8 cellular contexts compared by ENCODE assay signal in the genomic region with DNA sequence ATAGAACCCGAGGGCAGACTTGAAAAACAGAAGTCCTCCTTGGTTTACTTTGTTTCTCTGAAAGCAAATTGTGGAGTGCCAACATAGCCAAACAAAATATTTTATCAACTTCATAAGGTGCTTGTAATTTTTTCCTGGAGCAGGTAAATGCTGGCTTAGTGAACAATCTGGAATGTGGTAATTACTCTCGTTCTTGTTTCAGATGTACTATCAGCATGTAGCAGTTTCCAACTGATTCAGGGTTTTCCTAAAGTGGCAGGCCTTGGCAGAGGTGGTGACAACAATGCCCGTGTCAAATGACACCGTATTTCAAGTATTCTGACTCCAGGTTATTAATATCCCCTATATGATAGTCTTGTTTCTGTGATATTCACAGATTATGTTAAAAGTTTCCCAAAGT. TPM values are rescaled to one million over a fixed set of nuclear protein-coding genes. Genes with fewer than 3 reads are reported as not detected.
DNase-seq lines count a peak whose midpoint lies in the region; ATAC-seq and TF ChIP-seq lines count a peak whose summit lies in the region.
"Had no signal": no experiment of that assay in that cellular context is flagged by ENCODE, and none has a peak within 500 bp of the region (broad histone marks: within the 10 kb centered on the region; RNA-seq: fewer than 3 reads in every experiment).

No MANE protein-coding gene starts in this region.

- H2AFZ ChIP-seq in smooth muscle cell (ENCODE audit: low read depth) = peak overlapping the region; percentile 50

- peak overlapping the region; percentile 85 for H3K4me3 Mint-ChIP-seq in activated T-helper 17 cell treated with anti-CD3 and anti-CD28 coated beads, Interleukin-2, amount 50 U/mL, for 72 hours
- no peak overlapping the region for H3K4me3 Mint-ChIP-seq in Caco-2 (ENCODE audit: unreplicated experiment)

- intact Hi-C loops in Caco-2 (cut with micrococcal nuclease; ENCODE audit: unreplicated experiment) = no loop called here

- peaks cover 14% of the 10 kb centered on the region for H3K79me2 ChIP-seq in smooth muscle cell (ENCODE audit: low read depth)

- no peaks in the 10 kb centered on the region for H3K27me3 Mint-ChIP-seq in activated T-helper 17 cell treated with anti-CD3 and anti-CD28 coated beads, Interleukin-2, amount 50 U/mL, for 72 hours
- no peaks in the 10 kb centered on the region for H3K27me3 Mint-ChIP-seq in Caco-2 (ENCODE audit: insufficient read depth, unreplicated experiment)

- H3K9ac ChIP-seq in HUES64 (ENCODE audit: low read depth, low read length) = no peak overlapping the region
- peak overlapping the region; percentile 88 for H3K9ac ChIP-seq in iPS-18a (ENCODE audit: low read length)
- no peak overlapping the region for H3K9ac ChIP-seq in smooth muscle cell (ENCODE audit: low read depth)

- H3K27me3 ChIP-seq in HUES64 (ENCODE audit: insufficient read depth, low read length) = peaks cover 4% of the 10 kb centered on the region; the same call in 1 of the 2 replicates
- peaks cover 6% of the 10 kb centered on the region for H3K27me3 ChIP-seq in iPS-18a (ENCODE audit: control insufficient read depth, insufficient read depth, low read length)
- H3K27me3 ChIP-seq in smooth muscle cell (ENCODE audit: low read depth) = no peaks in the 10 kb centered on the region
- no peaks in the 10 kb centered on the region for H3K27me3 ChIP-seq in MG63
- H3K27me3 ChIP-seq in Caco-2 (replicated peaks; ENCODE audit: control insufficient read depth, insufficient read depth, low read length) = no peaks in the 10 kb centered on the region

- no peaks in the 10 kb centered on the region for H3K9me3 Mint-ChIP-seq in activated T-helper 17 cell treated with anti-CD3 and anti-CD28 coated beads, Interleukin-2, amount 50 U/mL, for 72 hours
- H3K9me3 Mint-ChIP-seq in Caco-2 (ENCODE audit: unreplicated experiment) = no peaks in the 10 kb centered on the region

- peak overlapping the region; percentile 89 for H3K4me2 ChIP-seq in smooth muscle cell

- H3K36me3 Mint-ChIP-seq in activated T-helper 17 cell treated with anti-CD3 and anti-CD28 coated beads, Interleukin-2, amount 50 U/mL, for 72 hours (ENCODE audit: low read depth) = peaks cover 7% of the 10 kb centered on the region
- peaks cover 11% of the 10 kb centered on the region for H3K36me3 Mint-ChIP-seq in Caco-2 (ENCODE audit: insufficient read depth, unreplicated experiment)

- no peak for DNase-seq in smooth muscle cell (lab: John Stamatoyannopoulos, UW; ENCODE audit: unreplicated experiment)
- no peak for DNase-seq in A172 (ENCODE audit: low spot score)
- DNase-seq in MG63 = no peak
- no peak for DNase-seq in Caco-2
- DNase-seq: NCI-H2029 treated with DMSO at 0.1 percent for 48 hours had no signal

- H3K4me3 ChIP-seq in HUES64 (ENCODE audit: low read length) (peak overlapping the region; percentile 66), iPS-18a (ENCODE audit: low read length) (peak overlapping the region; percentile 77), smooth muscle cell (peak overlapping the region; percentile 86), MG63 (no peak overlapping the region), Caco-2 (ENCODE audit: low read depth, low read length) (no peak overlapping the region)

- BruUV-seq in Caco-2 (replicated peaks; lab: Mats Ljungman, UMichigan) = no TSS peak

- 61% methylated on average over 4 of the region's 4 CpGs for WGBS in HUES64
- 69% methylated on average over 4 of the region's 4 CpGs for WGBS in smooth muscle cell (ENCODE audit: low lambda C conversion rate)

- POLR2A ChIA-PET in Caco-2 (lab: Charles Lee) = no interaction called here

- peak overlapping the region; percentile 98 for H3K27ac Mint-ChIP-seq in activated T-helper 17 cell treated with anti-CD3 and anti-CD28 coated beads, Interleukin-2, amount 50 U/mL, for 72 hours
- no peak overlapping the region for H3K27ac Mint-ChIP-seq in Caco-2 (ENCODE audit: unreplicated experiment)

- H3F3A ChIP-seq in smooth muscle cell (ENCODE audit: low read depth) = peaks cover 7% of the 10 kb centered on the region

- no peaks in the 10 kb centered on the region for H4K20me1 ChIP-seq in smooth muscle cell (ENCODE audit: low read depth)

- TF ChIP-seq CTCF in smooth muscle cell (IDR thresholded peaks at IDR 0.05; ENCODE audit: borderline replicate concordance, insufficient read depth, poor library complexity, severe bottlenecking) (no peak), Caco-2 (IDR thresholded peaks at IDR 0.05; ENCODE audit: insufficient read depth in 1 of 2, low read depth in 1 of 2, low read length in 1 of 2, severe bottlenecking in 1 of 2, unreplicated experiment in 1 of 2) (no peak)

- H3K4me1 ChIP-seq in HUES64 (ENCODE audit: insufficient read depth, low read length) (peaks cover 14% of the 10 kb centered on the region), iPS-18a (ENCODE audit: control insufficient read depth, low read depth, low read length) (peaks cover 5% of the 10 kb centered on the region), smooth muscle cell (ENCODE audit: low read depth) (peaks cover 8% of the 10 kb centered on the region), Caco-2 (no peaks in the 10 kb centered on the region)

- no peak for ATAC-seq in activated T-helper 17 cell treated with anti-CD3 and anti-CD28 coated beads, Interleukin-2, amount 50 U/mL, for 72 hours (replicated peaks)

- H3K36me3 ChIP-seq in HUES64 (ENCODE audit: insufficient read depth, low read length) (peaks cover 1% of the 10 kb centered on the region; the same call in 1 of the 2 replicates), iPS-18a (ENCODE audit: control insufficient read depth, low read depth, low read length) (peaks cover 2% of the 10 kb centered on the region), smooth muscle cell (ENCODE audit: low read depth) (no peaks in the 10 kb centered on the region), MG63 (no peaks in the 10 kb centered on the region), Caco-2 (ENCODE audit: control insufficient read depth, insufficient read depth, low read length) (no peaks in the 10 kb centered on the region)

- no peaks in the 10 kb centered on the region for H3K9me3 ChIP-seq in HUES64 (ENCODE audit: insufficient read depth, low read depth, low read length)
- H3K9me3 ChIP-seq in iPS-18a (ENCODE audit: control insufficient read depth, low read depth, low read length) = no peaks in the 10 kb centered on the region
- no peaks in the 10 kb centered on the region for H3K9me3 ChIP-seq in smooth muscle cell (replicated peaks; ENCODE audit: low read depth)
- no peaks in the 10 kb centered on the region for H3K9me3 ChIP-seq in MG63
- no peaks in the 10 kb centered on the region for H3K9me3 ChIP-seq in Caco-2

- CTCF ChIA-PET in Caco-2 (lab: Charles Lee) = no interaction called here

- peaks cover 11% of the 10 kb centered on the region for H3K4me1 Mint-ChIP-seq in activated T-helper 17 cell treated with anti-CD3 and anti-CD28 coated beads, Interleukin-2, amount 50 U/mL, for 72 hours
- H3K4me1 Mint-ChIP-seq in Caco-2 (ENCODE audit: low read depth, unreplicated experiment) = no peaks in the 10 kb centered on the region

- H3K27ac ChIP-seq in HUES64 (ENCODE audit: low read depth, low read length) (no peak overlapping the region), iPS-18a (ENCODE audit: low read length) (no peak overlapping the region), smooth muscle cell (ENCODE audit: low read depth) (peak overlapping the region; percentile 97)

RNA-seq across cellular contexts. Expression of gene C9orf72, which starts 1.2 kb away (rescaled TPM):
- 13.1 TPM for polyA plus RNA-seq in HUES64 (2013, experiment 1 of 2)
- polyA plus RNA-seq in HUES64 (2013, experiment 2 of 2) = 17.2 TPM
- total RNA-seq in activated T-helper 17 cell treated with anti-CD3 and anti-CD28 coated beads, Interleukin-2, amount 50 U/mL, for 72 hours = 1 to 10 TPM; 8.9 to 9.7 TPM
- total RNA-seq in smooth muscle cell (12.5 and 23.8 TPM in 2 replicates), Caco-2 (2022) (3.2 and 3.6 TPM in 2 replicates)
- polyA plus RNA-seq in smooth muscle cell = 6.1 and 8.2 TPM in 2 replicates
- total RNA-seq in A172 (2014; rRNA removed; shearing (Covaris generic)) = 7.5 and 8.1 TPM in 2 replicates
- 1.5 and 2.0 TPM in 2 replicates for total RNA-seq in MG63 (2014; rRNA removed; shearing (Covaris generic); ENCODE audit: low replicate concordance)

RNA-seq across cellular contexts. Expression of gene MOB3B, which starts 42.4 kb away (rescaled TPM):
- polyA plus RNA-seq in HUES64 (2013, experiment 1 of 2) = 9.2 TPM
- 10.8 TPM for polyA plus RNA-seq in HUES64 (2013, experiment 2 of 2)
- under 1 TPM; 0.17 to 0.24 TPM for total RNA-seq in activated T-helper 17 cell treated with anti-CD3 and anti-CD28 coated beads, Interleukin-2, amount 50 U/mL, for 72 hours
- total RNA-seq in smooth muscle cell (3.0 and 5.8 TPM in 2 replicates), Caco-2 (2022) (4.7 and 5.3 TPM in 2 replicates)
- polyA plus RNA-seq in smooth muscle cell = 1.7 and 4.1 TPM in 2 replicates
- 0.02 TPM in 1 of 2 replicates, not detected in the other for total RNA-seq in A172 (2014; rRNA removed; shearing (Covaris generic))
- total RNA-seq in MG63 (2014; rRNA removed; shearing (Covaris generic); ENCODE audit: low replicate concordance) = not detected in 2 replicates

RNA-seq across cellular contexts. Expression of gene IFNK, which starts 47.9 kb away (rescaled TPM):
- polyA plus RNA-seq in HUES64 (2013, experiment 1 of 2) = not detected
- not detected for polyA plus RNA-seq in HUES64 (2013, experiment 2 of 2)
- not detected for total RNA-seq in activated T-helper 17 cell treated with anti-CD3 and anti-CD28 coated beads, Interleukin-2, amount 50 U/mL, for 72 hours
- total RNA-seq in smooth muscle cell (not detected in 2 replicates), Caco-2 (2022) (not detected in 2 replicates)
- polyA plus RNA-seq in smooth muscle cell = not detected in 2 replicates
- total RNA-seq in A172 (2014; rRNA removed; shearing (Covaris generic)) = not detected in 2 replicates
- not detected in 2 replicates for total RNA-seq in MG63 (2014; rRNA removed; shearing (Covaris generic); ENCODE audit: low replicate concordance)

Comparison
In these comparisons a context has a peak if more than half of its experiments do, and no peak if none do; other contexts are left out.
1. H3K4me3 ChIP-seq: peak in HUES64 (single experiment), iPS-18a (single experiment) and smooth muscle cell (single experiment); none in MG63 (single experiment) and Caco-2 (single experiment).